1 cellular context compared by ENCODE assay signal in the genomic region with DNA sequence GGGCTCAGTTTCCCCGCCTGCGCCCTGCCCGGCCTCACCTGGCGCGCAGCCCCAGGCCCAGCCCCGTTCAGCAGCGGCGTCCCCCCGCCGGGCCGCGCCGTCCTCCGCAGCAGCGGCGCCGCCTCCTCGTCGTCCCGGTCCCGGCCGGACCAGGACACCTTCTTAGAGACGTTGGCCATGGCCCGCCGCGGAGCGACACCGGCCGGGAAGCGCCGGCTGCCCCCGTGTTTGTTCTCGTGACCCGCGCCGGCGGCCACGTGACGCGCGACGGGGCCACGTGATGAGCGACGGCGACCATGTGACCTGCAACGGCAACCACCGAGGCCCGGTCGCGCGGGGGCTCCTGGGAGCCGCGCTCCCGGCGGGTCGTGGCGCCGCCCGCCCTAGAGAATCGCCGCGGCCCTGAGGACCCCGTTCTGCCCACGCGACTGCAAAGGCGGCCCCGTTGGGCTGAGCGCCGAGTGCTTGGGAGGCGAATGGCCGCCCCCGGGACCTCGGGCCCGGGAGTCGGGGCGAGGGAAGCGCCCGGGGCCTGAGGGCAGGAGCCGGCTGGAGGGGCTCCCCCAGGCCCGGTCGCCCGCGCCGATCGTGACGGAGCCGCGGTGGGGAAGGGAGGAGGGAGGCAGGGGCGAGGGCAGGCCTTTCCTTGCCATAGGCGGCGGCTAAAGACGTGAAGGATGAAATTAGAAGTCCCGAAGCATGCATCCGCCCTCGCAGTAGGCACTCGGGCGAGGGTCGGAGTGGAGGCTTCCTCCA.
TF ChIP-seq lines count a peak whose summit lies in the region.

A gene with protein sequence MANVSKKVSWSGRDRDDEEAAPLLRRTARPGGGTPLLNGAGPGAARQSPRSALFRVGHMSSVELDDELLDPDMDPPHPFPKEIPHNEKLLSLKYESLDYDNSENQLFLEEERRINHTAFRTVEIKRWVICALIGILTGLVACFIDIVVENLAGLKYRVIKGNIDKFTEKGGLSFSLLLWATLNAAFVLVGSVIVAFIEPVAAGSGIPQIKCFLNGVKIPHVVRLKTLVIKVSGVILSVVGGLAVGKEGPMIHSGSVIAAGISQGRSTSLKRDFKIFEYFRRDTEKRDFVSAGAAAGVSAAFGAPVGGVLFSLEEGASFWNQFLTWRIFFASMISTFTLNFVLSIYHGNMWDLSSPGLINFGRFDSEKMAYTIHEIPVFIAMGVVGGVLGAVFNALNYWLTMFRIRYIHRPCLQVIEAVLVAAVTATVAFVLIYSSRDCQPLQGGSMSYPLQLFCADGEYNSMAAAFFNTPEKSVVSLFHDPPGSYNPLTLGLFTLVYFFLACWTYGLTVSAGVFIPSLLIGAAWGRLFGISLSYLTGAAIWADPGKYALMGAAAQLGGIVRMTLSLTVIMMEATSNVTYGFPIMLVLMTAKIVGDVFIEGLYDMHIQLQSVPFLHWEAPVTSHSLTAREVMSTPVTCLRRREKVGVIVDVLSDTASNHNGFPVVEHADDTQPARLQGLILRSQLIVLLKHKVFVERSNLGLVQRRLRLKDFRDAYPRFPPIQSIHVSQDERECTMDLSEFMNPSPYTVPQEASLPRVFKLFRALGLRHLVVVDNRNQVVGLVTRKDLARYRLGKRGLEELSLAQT (minus strand): TSS at position 233 of the 756 bp plus-strand sequence. CDS start 54 bp downstream, at position 179.

TF ChIP-seq in HepG2, 621 proteins besides CTCF, POLR2A, EP300 and RAD21 (continued from another document and continues in another):
- TF ChIP-seq, protein P1, sequence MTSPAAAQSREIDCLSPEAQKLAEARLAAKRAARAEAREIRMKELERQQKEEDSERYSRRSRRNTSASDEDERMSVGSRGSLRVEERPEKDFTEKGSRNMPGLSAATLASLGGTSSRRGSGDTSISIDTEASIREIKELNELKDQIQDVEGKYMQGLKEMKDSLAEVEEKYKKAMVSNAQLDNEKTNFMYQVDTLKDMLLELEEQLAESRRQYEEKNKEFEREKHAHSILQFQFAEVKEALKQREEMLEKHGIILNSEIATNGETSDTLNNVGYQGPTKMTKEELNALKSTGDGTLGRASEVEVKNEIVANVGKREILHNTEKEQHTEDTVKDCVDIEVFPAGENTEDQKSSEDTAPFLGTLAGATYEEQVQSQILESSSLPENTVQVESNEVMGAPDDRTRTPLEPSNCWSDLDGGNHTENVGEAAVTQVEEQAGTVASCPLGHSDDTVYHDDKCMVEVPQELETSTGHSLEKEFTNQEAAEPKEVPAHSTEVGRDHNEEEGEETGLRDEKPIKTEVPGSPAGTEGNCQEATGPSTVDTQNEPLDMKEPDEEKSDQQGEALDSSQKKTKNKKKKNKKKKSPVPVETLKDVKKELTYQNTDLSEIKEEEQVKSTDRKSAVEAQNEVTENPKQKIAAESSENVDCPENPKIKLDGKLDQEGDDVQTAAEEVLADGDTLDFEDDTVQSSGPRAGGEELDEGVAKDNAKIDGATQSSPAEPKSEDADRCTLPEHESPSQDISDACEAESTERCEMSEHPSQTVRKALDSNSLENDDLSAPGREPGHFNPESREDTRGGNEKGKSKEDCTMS (CRISPR knock-in tag; conservative IDR thresholded peaks at IDR 0.05), result no peak
- TF ChIP-seq, protein P2, sequence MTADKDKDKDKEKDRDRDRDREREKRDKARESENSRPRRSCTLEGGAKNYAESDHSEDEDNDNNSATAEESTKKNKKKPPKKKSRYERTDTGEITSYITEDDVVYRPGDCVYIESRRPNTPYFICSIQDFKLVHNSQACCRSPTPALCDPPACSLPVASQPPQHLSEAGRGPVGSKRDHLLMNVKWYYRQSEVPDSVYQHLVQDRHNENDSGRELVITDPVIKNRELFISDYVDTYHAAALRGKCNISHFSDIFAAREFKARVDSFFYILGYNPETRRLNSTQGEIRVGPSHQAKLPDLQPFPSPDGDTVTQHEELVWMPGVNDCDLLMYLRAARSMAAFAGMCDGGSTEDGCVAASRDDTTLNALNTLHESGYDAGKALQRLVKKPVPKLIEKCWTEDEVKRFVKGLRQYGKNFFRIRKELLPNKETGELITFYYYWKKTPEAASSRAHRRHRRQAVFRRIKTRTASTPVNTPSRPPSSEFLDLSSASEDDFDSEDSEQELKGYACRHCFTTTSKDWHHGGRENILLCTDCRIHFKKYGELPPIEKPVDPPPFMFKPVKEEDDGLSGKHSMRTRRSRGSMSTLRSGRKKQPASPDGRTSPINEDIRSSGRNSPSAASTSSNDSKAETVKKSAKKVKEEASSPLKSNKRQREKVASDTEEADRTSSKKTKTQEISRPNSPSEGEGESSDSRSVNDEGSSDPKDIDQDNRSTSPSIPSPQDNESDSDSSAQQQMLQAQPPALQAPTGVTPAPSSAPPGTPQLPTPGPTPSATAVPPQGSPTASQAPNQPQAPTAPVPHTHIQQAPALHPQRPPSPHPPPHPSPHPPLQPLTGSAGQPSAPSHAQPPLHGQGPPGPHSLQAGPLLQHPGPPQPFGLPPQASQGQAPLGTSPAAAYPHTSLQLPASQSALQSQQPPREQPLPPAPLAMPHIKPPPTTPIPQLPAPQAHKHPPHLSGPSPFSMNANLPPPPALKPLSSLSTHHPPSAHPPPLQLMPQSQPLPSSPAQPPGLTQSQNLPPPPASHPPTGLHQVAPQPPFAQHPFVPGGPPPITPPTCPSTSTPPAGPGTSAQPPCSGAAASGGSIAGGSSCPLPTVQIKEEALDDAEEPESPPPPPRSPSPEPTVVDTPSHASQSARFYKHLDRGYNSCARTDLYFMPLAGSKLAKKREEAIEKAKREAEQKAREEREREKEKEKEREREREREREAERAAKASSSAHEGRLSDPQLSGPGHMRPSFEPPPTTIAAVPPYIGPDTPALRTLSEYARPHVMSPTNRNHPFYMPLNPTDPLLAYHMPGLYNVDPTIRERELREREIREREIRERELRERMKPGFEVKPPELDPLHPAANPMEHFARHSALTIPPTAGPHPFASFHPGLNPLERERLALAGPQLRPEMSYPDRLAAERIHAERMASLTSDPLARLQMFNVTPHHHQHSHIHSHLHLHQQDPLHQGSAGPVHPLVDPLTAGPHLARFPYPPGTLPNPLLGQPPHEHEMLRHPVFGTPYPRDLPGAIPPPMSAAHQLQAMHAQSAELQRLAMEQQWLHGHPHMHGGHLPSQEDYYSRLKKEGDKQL (CRISPR knock-in tag; IDR thresholded peaks at IDR 0.05; ENCODE audit: low read depth), result peak; percentile 58; the same call in 1 of the 2 replicates
- TF ChIP-seq KMT2B (CRISPR knock-in tag; IDR thresholded peaks at IDR 0.05) (peak; percentile 90), ZNF274 (CRISPR knock-in tag; IDR thresholded peaks at IDR 0.05) (peak; percentile 88; the same call in 1 of the 2 replicates), U2AF1 (optimal IDR thresholded peaks at IDR 0.05; ENCODE audit: low read depth, low read length) (no peak), ZFYVE20 (CRISPR knock-in tag; IDR thresholded peaks at IDR 0.05; ENCODE audit: borderline replicate concordance, low read depth) (no peak; the same call in 1 of the 2 replicates), ZNF839 (CRISPR knock-in tag; IDR thresholded peaks at IDR 0.05; ENCODE audit: borderline replicate concordance) (0 out of 2 replicates have a peak, but pooled peaks have one; percentile 63), ZNF24 (IDR thresholded peaks at IDR 0.05) (no peak), FOSL2 (CRISPR knock-in tag; IDR thresholded peaks at IDR 0.05) (peak; percentile 42), ZNF33A (CRISPR knock-in tag; IDR thresholded peaks at IDR 0.05; ENCODE audit: borderline replicate concordance) (no peak), ZNF619 (CRISPR knock-in tag; IDR thresholded peaks at IDR 0.05) (no peak), SRF (IDR thresholded peaks at IDR 0.05; ENCODE audit: low read depth, low read length) (no peak), MYC (CRISPR knock-in tag; IDR thresholded peaks at IDR 0.05; ENCODE audit: borderline replicate concordance) (peak; percentile 89), XBP1 (CRISPR knock-in tag; IDR thresholded peaks at IDR 0.05) (peak; percentile 78; the same call in 1 of the 2 replicates), ZNF691 (CRISPR knock-in tag; IDR thresholded peaks at IDR 0.05; ENCODE audit: borderline replicate concordance, low read depth) (peak; percentile 36; the same call in 1 of the 2 replicates), FOXA1 (IDR thresholded peaks at IDR 0.05) (no peak), FOXA1 (CRISPR knock-in tag; IDR thresholded peaks at IDR 0.05) (peak; percentile 64), BHLHE40 (IDR thresholded peaks at IDR 0.05; ENCODE audit: low read length) (peak; percentile 92), ZNF430 (CRISPR knock-in tag; IDR thresholded peaks at IDR 0.05) (peak; percentile 92; the same call in 1 of the 2 replicates), ZNF17 (CRISPR knock-in tag; IDR thresholded peaks at IDR 0.05) (no peak), SMARCC2 (IDR thresholded peaks at IDR 0.05) (no peak), EHMT2 (IDR thresholded peaks at IDR 0.05; ENCODE audit: borderline replicate concordance, low read depth, low read length) (no peak), TBP (CRISPR knock-in tag; IDR thresholded peaks at IDR 0.05) (no peak), ZNF292 (CRISPR knock-in tag; IDR thresholded peaks at IDR 0.05; ENCODE audit: borderline replicate concordance, low read depth) (no peak), MLX (CRISPR knock-in tag; IDR thresholded peaks at IDR 0.05) (peak; percentile 70), ZNF205 (CRISPR knock-in tag; IDR thresholded peaks at IDR 0.05) (peak; percentile 88; the same call in 1 of the 2 replicates), JUNB (CRISPR knock-in tag; IDR thresholded peaks at IDR 0.05; ENCODE audit: borderline replicate concordance) (no peak), RCOR2 (CRISPR knock-in tag; IDR thresholded peaks at IDR 0.05) (no peak), ZNF792 (CRISPR knock-in tag; IDR thresholded peaks at IDR 0.05) (peak; percentile 63; the same call in 1 of the 2 replicates), SIX1 (CRISPR knock-in tag; IDR thresholded peaks at IDR 0.05; ENCODE audit: borderline replicate concordance) (no peak), MIXL1 (CRISPR knock-in tag; IDR thresholded peaks at IDR 0.05) (peak; percentile 49; the same call in 1 of the 2 replicates), DDIT3 (CRISPR knock-in tag; IDR thresholded peaks at IDR 0.05) (no peak), REXO4 (CRISPR knock-in tag; IDR thresholded peaks at IDR 0.05; ENCODE audit: borderline replicate concordance) (no peak)
- TF ChIP-seq, protein P3, sequence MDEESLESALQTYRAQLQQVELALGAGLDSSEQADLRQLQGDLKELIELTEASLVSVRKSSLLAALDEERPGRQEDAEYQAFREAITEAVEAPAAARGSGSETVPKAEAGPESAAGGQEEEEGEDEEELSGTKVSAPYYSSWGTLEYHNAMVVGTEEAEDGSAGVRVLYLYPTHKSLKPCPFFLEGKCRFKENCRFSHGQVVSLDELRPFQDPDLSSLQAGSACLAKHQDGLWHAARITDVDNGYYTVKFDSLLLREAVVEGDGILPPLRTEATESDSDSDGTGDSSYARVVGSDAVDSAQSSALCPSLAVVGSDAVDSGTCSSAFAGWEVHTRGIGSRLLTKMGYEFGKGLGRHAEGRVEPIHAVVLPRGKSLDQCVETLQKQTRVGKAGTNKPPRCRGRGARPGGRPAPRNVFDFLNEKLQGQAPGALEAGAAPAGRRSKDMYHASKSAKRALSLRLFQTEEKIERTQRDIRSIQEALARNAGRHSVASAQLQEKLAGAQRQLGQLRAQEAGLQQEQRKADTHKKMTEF (CRISPR knock-in tag; IDR thresholded peaks at IDR 0.05), result peak; percentile 87
- TF ChIP-seq, protein P4, sequence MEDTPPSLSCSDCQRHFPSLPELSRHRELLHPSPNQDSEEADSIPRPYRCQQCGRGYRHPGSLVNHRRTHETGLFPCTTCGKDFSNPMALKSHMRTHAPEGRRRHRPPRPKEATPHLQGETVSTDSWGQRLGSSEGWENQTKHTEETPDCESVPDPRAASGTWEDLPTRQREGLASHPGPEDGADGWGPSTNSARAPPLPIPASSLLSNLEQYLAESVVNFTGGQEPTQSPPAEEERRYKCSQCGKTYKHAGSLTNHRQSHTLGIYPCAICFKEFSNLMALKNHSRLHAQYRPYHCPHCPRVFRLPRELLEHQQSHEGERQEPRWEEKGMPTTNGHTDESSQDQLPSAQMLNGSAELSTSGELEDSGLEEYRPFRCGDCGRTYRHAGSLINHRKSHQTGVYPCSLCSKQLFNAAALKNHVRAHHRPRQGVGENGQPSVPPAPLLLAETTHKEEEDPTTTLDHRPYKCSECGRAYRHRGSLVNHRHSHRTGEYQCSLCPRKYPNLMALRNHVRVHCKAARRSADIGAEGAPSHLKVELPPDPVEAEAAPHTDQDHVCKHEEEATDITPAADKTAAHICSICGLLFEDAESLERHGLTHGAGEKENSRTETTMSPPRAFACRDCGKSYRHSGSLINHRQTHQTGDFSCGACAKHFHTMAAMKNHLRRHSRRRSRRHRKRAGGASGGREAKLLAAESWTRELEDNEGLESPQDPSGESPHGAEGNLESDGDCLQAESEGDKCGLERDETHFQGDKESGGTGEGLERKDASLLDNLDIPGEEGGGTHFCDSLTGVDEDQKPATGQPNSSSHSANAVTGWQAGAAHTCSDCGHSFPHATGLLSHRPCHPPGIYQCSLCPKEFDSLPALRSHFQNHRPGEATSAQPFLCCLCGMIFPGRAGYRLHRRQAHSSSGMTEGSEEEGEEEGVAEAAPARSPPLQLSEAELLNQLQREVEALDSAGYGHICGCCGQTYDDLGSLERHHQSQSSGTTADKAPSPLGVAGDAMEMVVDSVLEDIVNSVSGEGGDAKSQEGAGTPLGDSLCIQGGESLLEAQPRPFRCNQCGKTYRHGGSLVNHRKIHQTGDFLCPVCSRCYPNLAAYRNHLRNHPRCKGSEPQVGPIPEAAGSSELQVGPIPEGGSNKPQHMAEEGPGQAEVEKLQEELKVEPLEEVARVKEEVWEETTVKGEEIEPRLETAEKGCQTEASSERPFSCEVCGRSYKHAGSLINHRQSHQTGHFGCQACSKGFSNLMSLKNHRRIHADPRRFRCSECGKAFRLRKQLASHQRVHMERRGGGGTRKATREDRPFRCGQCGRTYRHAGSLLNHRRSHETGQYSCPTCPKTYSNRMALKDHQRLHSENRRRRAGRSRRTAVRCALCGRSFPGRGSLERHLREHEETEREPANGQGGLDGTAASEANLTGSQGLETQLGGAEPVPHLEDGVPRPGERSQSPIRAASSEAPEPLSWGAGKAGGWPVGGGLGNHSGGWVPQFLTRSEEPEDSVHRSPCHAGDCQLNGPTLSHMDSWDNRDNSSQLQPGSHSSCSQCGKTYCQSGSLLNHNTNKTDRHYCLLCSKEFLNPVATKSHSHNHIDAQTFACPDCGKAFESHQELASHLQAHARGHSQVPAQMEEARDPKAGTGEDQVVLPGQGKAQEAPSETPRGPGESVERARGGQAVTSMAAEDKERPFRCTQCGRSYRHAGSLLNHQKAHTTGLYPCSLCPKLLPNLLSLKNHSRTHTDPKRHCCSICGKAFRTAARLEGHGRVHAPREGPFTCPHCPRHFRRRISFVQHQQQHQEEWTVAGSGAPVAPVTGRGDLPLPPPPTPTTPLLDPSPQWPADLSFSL (CRISPR knock-in tag; IDR thresholded peaks at IDR 0.05), result no peak
